8 cellular contexts compared by ENCODE assay signal in the genomic region with DNA sequence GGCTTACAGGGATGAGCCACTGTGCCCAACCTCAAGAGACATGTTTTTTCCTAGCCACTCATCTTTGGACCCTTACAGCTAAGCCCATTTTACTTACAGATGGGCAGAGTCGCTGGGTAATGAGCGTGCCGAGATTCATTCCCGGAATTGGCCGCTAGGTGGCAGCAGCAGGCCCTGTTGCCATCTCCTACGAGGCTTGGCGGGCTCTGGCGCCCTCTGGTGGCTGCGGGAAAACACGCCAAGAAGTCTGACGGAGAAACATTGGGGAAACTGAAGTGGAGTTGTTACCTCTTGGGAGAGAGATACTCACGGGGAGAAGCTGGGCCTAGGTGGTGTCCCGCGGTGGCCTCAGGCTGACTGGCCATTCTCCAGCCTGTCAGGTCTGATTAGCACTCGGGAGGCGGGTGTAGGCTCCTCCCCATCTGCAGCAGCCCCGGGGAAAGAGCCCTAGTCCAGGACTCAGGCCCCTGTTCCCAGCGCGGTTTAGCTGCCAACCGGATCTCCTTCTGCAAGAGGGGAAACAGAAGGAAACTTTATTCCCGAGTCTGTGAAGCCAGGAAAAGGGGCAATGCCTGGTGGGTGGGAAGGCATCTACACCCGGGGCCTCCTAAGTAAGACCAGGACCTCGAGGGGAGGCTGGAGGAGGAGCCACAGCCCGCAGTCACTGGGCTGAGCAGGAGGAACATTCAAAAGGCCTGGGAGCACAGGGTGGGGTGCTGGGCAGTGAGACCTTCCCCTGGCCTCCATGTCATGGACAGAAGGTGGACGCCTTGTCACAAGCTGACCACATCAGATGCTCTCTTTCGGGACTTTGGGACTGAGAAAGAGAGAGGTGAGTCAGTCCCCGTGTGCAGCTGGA. TPM values are rescaled to one million over a fixed set of nuclear protein-coding genes. Genes with fewer than 3 reads are reported as not detected.
A peak's percentile ranks its signal among the peaks of the same experiment; 100 is the strongest.
DNase-seq lines count a peak whose midpoint lies in the region; ATAC-seq, FAIRE-seq and TF ChIP-seq lines count a peak whose summit lies in the region.

No MANE protein-coding gene starts in this region.

- H3K27ac ChIP-seq in endothelial cell of umbilical vein (ENCODE audit: insufficient read depth, low read depth, low read length): no peak overlapping the region

- no peak for ATAC-seq in GM21619 (IDR thresholded peaks at IDR 0.05; ENCODE audit: unreplicated experiment)

- no peaks in the 10 kb centered on the region for H3K79me2 ChIP-seq in endothelial cell of umbilical vein (ENCODE audit: control insufficient read depth, insufficient read depth, low read length)

- H3K9me3 ChIP-seq in endothelial cell of umbilical vein (replicated peaks; ENCODE audit: control insufficient read depth, insufficient read depth, low read length): no peaks in the 10 kb centered on the region

- H3K9me1 ChIP-seq in endothelial cell of umbilical vein (replicated peaks; ENCODE audit: control insufficient read depth, extremely low read depth, insufficient read depth, low read length): no peaks in the 10 kb centered on the region

- no peaks in the 10 kb centered on the region for H4K20me1 ChIP-seq in endothelial cell of umbilical vein (replicated peaks; ENCODE audit: control insufficient read depth, extremely low read depth, insufficient read depth, low read length)

- peak; percentile 97 for FAIRE-seq in GM18507 (lab: Jason Lieb, UNC)
- FAIRE-seq in endothelial cell of umbilical vein (lab: Jason Lieb, UNC): peak; percentile 97

- peaks cover 0 to 10% of the 10 kb centered on the region in 2 experiments for H3K36me3 ChIP-seq in endothelial cell of umbilical vein (ENCODE audit: control insufficient read depth in 2 of 2, extremely low read depth in 1 of 2, insufficient read depth in 2 of 2, low read length in 2 of 2)

- H3K4me1 ChIP-seq in endothelial cell of umbilical vein (ENCODE audit: control insufficient read depth, extremely low read depth, insufficient read depth, low read length): no peaks in the 10 kb centered on the region

- dilution Hi-C loops in endothelial cell of umbilical vein (cut with MboI; ENCODE audit: extremely low pct_ligation_motif_present, low sequenced_read_pairs): no loop called here

- intact Hi-C loops in endothelial cell of umbilical vein (cut with micrococcal nuclease): loop anchor here (1.0 to 2.0 kb wide), 6 partner anchors 9 to 175 kb away; partner anchors contain the start of genes PTGES2 and SLC25A25

- DNase-seq in GM18507 (ENCODE audit: extremely low spot score, insufficient read length, low read depth): peak; percentile 88
- DNase-seq in Jurkat, Clone E6-1 (ENCODE audit: low read depth, low spot score): peak; percentile 85
- DNase-seq in OCI-M1 (lab: John Stamatoyannopoulos, UW): peak; percentile 96
- peak; percentile 100 for DNase-seq in activated CD8-positive, alpha-beta memory T cell treated with anti-CD3 and anti-CD28 coated beads, Interleukin-2, amount 50 U/mL, for 48 hours
- DNase-seq in endothelial cell of umbilical vein (ENCODE audit: low read depth, low spot score): peak; percentile 93
- peak; percentile 92 for DNase-seq in middle frontal gyrus (ENCODE audit: extremely low spot score, low spot score)
- peak; percentile 95 to 98 for DNase-seq in stimulated activated CD8-positive, alpha-beta memory T cell treated with anti-CD3 and anti-CD28 coated beads, Interleukin-4, amount 100 ng/mL, for 1 hour (ENCODE audit: low read depth in 2 of 2, low spot score in 1 of 2)

- no peak overlapping the region for H3K9ac ChIP-seq in endothelial cell of umbilical vein (replicated peaks; ENCODE audit: extremely low read depth, insufficient read depth, low read length)

- POLR2A ChIA-PET in endothelial cell of umbilical vein (lab: Charles Lee): interaction anchor here (0.7 kb wide), 1 partner anchor 163 kb away, joined by 3 read pairs; no protein-coding TSS in a partner anchor

- no peak overlapping the region for H3K4me2 ChIP-seq in endothelial cell of umbilical vein (ENCODE audit: insufficient read depth, low read length)

- no peak for TF ChIP-seq POLR2A in endothelial cell of umbilical vein (IDR thresholded peaks at IDR 0.05; ENCODE audit: low read depth, low read length)

- BruUV-seq in endothelial cell of umbilical vein (replicated peaks; lab: Mats Ljungman, UMichigan): no TSS peak

- CTCF ChIA-PET in endothelial cell of umbilical vein (lab: Charles Lee): interaction anchor here (0.6 to 3.7 kb wide), 49 partner anchors 8 to 1691 kb away, joined by 3 to 56 read pairs (median 5); partner anchors contain the start of genes CIZ1, NAIF1, PIP5KL1 and PTGES2

- H3K27me3 ChIP-seq in endothelial cell of umbilical vein (ENCODE audit: control insufficient read depth in 2 of 2, insufficient read depth in 2 of 2, low read length in 2 of 2): no peaks in the 10 kb centered on the region

- H3K4me3 ChIP-seq in Jurkat, Clone E6-1 (ENCODE audit: low read length): no peak overlapping the region
- H3K4me3 ChIP-seq in endothelial cell of umbilical vein (replicated peaks in 1 of 3; ENCODE audit: insufficient read depth in 1 of 3, low read depth in 1 of 3, low read length in 3 of 3): no peak overlapping the region

- TF ChIP-seq CTCF in endothelial cell of umbilical vein (IDR thresholded peaks at IDR 0.05; ENCODE audit: extremely low read depth in 1 of 2, insufficient read depth in 1 of 2, low read depth in 1 of 2, low read length in 2 of 2): peak; percentile 100

- H2AFZ ChIP-seq in endothelial cell of umbilical vein (ENCODE audit: low read depth, low read length): peak overlapping the region; percentile 46

TF ChIP-seq in endothelial cell of umbilical vein, 7 proteins besides CTCF, POLR2A, EP300 and RAD21 (continues in another document):
- no peak for TF ChIP-seq FOS (IDR thresholded peaks at IDR 0.05; ENCODE audit: borderline replicate concordance, insufficient read depth, low read length)
- TF ChIP-seq MYC (IDR thresholded peaks at IDR 0.05; ENCODE audit: low read depth, low read length): no peak
- no peak for TF ChIP-seq JUN (IDR thresholded peaks at IDR 0.05; ENCODE audit: borderline replicate concordance, insufficient read depth, insufficient read length, low read depth)
- no peak for TF ChIP-seq EZH2 (IDR thresholded peaks at IDR 0.05; ENCODE audit: borderline replicate concordance, low read depth, low read length, severe bottlenecking)

RNA-seq across cellular contexts. Expression of gene PTGES2, which starts 9.7 kb away (rescaled TPM):
- polyA plus RNA-seq in Jurkat, Clone E6-1 (2012; ENCODE audit: insufficient read depth, insufficient read length): 89.3 TPM
- 64.2 and 69.6 TPM in 2 replicates for total RNA-seq in endothelial cell of umbilical vein
- polyA plus RNA-seq in endothelial cell of umbilical vein: 69.8 and 69.9 TPM in 2 replicates
- 65.0 and 76.3 TPM in 2 replicates for polyA plus RNA-seq in endothelial cell of umbilical vein (2011; cell fraction: cytosol; rRNA removed)
- 105 and 113 TPM in 2 replicates for polyA plus RNA-seq in endothelial cell of umbilical vein (2011; cell fraction: nucleus; rRNA removed)
- polyA plus RNA-seq in endothelial cell of umbilical vein (2012): 52.9 and 57.9 TPM in 2 replicates
- polyA minus RNA-seq in endothelial cell of umbilical vein: 45.6 and 48.0 TPM in 2 replicates
- 85.7 TPM for polyA minus RNA-seq in endothelial cell of umbilical vein (2011; cell fraction: cytosol; rRNA and poly(A)+ RNA removed)
- 23.8 and 31.5 TPM in 2 replicates for polyA minus RNA-seq in endothelial cell of umbilical vein (2011; cell fraction: nucleus; rRNA and poly(A)+ RNA removed)

RNA-seq across cellular contexts. Expression of gene LCN2, which starts 31.4 kb away (rescaled TPM):
- not detected for polyA plus RNA-seq in Jurkat, Clone E6-1 (2012; ENCODE audit: insufficient read depth, insufficient read length)
- not detected in 2 replicates for total RNA-seq in endothelial cell of umbilical vein
- polyA plus RNA-seq in endothelial cell of umbilical vein: not detected in 2 replicates
- polyA plus RNA-seq in endothelial cell of umbilical vein (2011; cell fraction: cytosol; rRNA removed): not detected in 2 replicates
- polyA plus RNA-seq in endothelial cell of umbilical vein (2011; cell fraction: nucleus; rRNA removed): not detected in 2 replicates
- polyA plus RNA-seq in endothelial cell of umbilical vein (2012): not detected in 2 replicates
- not detected in 2 replicates for polyA minus RNA-seq in endothelial cell of umbilical vein
- 1.2 TPM for polyA minus RNA-seq in endothelial cell of umbilical vein (2011; cell fraction: cytosol; rRNA and poly(A)+ RNA removed)
- not detected in 2 replicates for polyA minus RNA-seq in endothelial cell of umbilical vein (2011; cell fraction: nucleus; rRNA and poly(A)+ RNA removed)

RNA-seq across cellular contexts. Expression of gene BBLN, which starts 42.2 kb away (rescaled TPM):
- polyA plus RNA-seq in Jurkat, Clone E6-1 (2012; ENCODE audit: insufficient read depth, insufficient read length): 118 TPM
- 51.0 and 53.2 TPM in 2 replicates for total RNA-seq in endothelial cell of umbilical vein
- polyA plus RNA-seq in endothelial cell of umbilical vein: 124 and 206 TPM in 2 replicates
- polyA plus RNA-seq in endothelial cell of umbilical vein (2011; cell fraction: cytosol; rRNA removed): 56.1 and 94.1 TPM in 2 replicates
- 17.1 and 22.5 TPM in 2 replicates for polyA plus RNA-seq in endothelial cell of umbilical vein (2011; cell fraction: nucleus; rRNA removed)
- 54.3 and 72.4 TPM in 2 replicates for polyA plus RNA-seq in endothelial cell of umbilical vein (2012)
- polyA minus RNA-seq in endothelial cell of umbilical vein: 15.7 and 17.6 TPM in 2 replicates
- polyA minus RNA-seq in endothelial cell of umbilical vein (2011; cell fraction: cytosol; rRNA and poly(A)+ RNA removed): 97.0 TPM
- 5.4 and 7.8 TPM in 2 replicates for polyA minus RNA-seq in endothelial cell of umbilical vein (2011; cell fraction: nucleus; rRNA and poly(A)+ RNA removed)

RNA-seq across cellular contexts. Expression of gene SLC25A25, which starts 49.8 kb away (rescaled TPM):
- 23.5 TPM for polyA plus RNA-seq in Jurkat, Clone E6-1 (2012; ENCODE audit: insufficient read depth, insufficient read length)
- total RNA-seq in endothelial cell of umbilical vein: 20.1 and 20.2 TPM in 2 replicates
- 14.2 and 18.1 TPM in 2 replicates for polyA plus RNA-seq in endothelial cell of umbilical vein
- 17.3 and 21.7 TPM in 2 replicates for polyA plus RNA-seq in endothelial cell of umbilical vein (2011; cell fraction: cytosol; rRNA removed)
- polyA plus RNA-seq in endothelial cell of umbilical vein (2011; cell fraction: nucleus; rRNA removed): 54.4 and 63.0 TPM in 2 replicates
- 11.9 and 22.6 TPM in 2 replicates for polyA plus RNA-seq in endothelial cell of umbilical vein (2012)
- 16.6 and 17.6 TPM in 2 replicates for polyA minus RNA-seq in endothelial cell of umbilical vein
- polyA minus RNA-seq in endothelial cell of umbilical vein (2011; cell fraction: cytosol; rRNA and poly(A)+ RNA removed): 20.1 TPM
- polyA minus RNA-seq in endothelial cell of umbilical vein (2011; cell fraction: nucleus; rRNA and poly(A)+ RNA removed): 24.4 and 32.2 TPM in 2 replicates

RNA-seq across cellular contexts. Expression of gene NAIF1, which starts 50.7 kb away (rescaled TPM):
- polyA plus RNA-seq in Jurkat, Clone E6-1 (2012; ENCODE audit: insufficient read depth, insufficient read length): 13.1 TPM
- total RNA-seq in endothelial cell of umbilical vein: 8.2 and 9.7 TPM in 2 replicates
- polyA plus RNA-seq in endothelial cell of umbilical vein: 9.7 and 10.1 TPM in 2 replicates
- polyA plus RNA-seq in endothelial cell of umbilical vein (2011; cell fraction: cytosol; rRNA removed): 9.4 and 9.5 TPM in 2 replicates
- 4.4 and 4.6 TPM in 2 replicates for polyA plus RNA-seq in endothelial cell of umbilical vein (2011; cell fraction: nucleus; rRNA removed)
- 6.4 and 9.3 TPM in 2 replicates for polyA plus RNA-seq in endothelial cell of umbilical vein (2012)
- 7.5 and 9.8 TPM in 2 replicates for polyA minus RNA-seq in endothelial cell of umbilical vein
- 19.3 TPM for polyA minus RNA-seq in endothelial cell of umbilical vein (2011; cell fraction: cytosol; rRNA and poly(A)+ RNA removed)
- polyA minus RNA-seq in endothelial cell of umbilical vein (2011; cell fraction: nucleus; rRNA and poly(A)+ RNA removed): 2.0 and 3.7 TPM in 2 replicates
